In genomic region chr2:207227062-207227748, GRCh38 we compare ENCODE assay signal across 1 cellular context.
TF ChIP-seq lines count a peak whose summit lies in the region.

No MANE protein-coding gene starts in this region.

TF ChIP-seq in SK-N-SH treated with all-trans-retinoic acid at 6 μM for 48 hours, 23 proteins besides CTCF, POLR2A, EP300 and RAD21:
- no peak for TF ChIP-seq PATZ1 (CRISPR knock-in tag; IDR thresholded peaks at IDR 0.05; ENCODE audit: borderline replicate concordance)
- TF ChIP-seq ZNF70 (CRISPR knock-in tag; IDR thresholded peaks at IDR 0.05) = no peak
- no peak for TF ChIP-seq CSDC2 (CRISPR knock-in tag; IDR thresholded peaks at IDR 0.05)
